ENCODE assay signal across 8 cellular contexts in the genomic region with DNA sequence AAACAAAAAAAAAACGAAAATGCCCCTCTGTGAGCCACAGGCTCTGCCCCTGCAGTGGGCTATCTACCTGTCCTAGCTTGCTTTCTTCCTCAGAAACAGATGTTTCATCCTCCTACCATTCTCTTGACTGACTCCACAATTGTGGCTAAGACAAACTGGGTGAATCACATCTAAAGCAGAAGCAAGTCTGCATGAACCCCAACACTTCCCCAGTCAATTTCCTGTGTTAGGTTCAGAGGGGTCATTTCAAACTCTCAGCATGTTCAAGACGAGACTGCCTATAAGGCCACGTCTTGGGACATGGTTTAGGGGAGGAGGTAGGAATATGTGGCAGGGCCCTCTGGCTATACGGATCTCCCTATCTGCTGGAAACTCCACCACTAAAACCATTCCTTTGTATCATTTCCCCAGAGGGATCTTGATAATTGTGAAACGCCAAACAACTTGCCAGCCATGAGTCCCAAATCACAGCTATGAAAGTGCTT. TPM values are rescaled to one million over a fixed set of nuclear protein-coding genes. Genes with fewer than 3 reads are reported as not detected.
DNase-seq lines count a peak whose midpoint lies in the region; ATAC-seq and TF ChIP-seq lines count a peak whose summit lies in the region.

No MANE protein-coding gene starts in this region.

- TF ChIP-seq CTCF in Panc1 (IDR thresholded peaks at IDR 0.05) (no peak), endothelial cell (IDR thresholded peaks at IDR 0.05; ENCODE audit: unreplicated experiment) (no peak)

- no peaks in the 10 kb centered on the region for H3K36me3 ChIP-seq in Panc1 (ENCODE audit: control insufficient read depth, insufficient read depth, low read length)
- no peaks in the 10 kb centered on the region for H3K36me3 ChIP-seq in esophagus (ENCODE audit: control insufficient read depth in 2 of 2, insufficient read depth in 2 of 2, low read length in 1 of 2)

- H3K9me3 ChIP-seq in Panc1 (ENCODE audit: control insufficient read depth, insufficient read depth, low read depth, low read length) (no peaks in the 10 kb centered on the region), esophagus (ENCODE audit: control insufficient read depth in 2 of 2, insufficient read depth in 1 of 2, low read depth in 1 of 2, low read length in 1 of 2) (no peaks in the 10 kb centered on the region)

- CTCF ChIA-PET in Panc1 (lab: Charles Lee): no interaction called here

- no peaks in the 10 kb centered on the region for H3K27me3 ChIP-seq in Panc1 (ENCODE audit: control insufficient read depth, insufficient read depth, low read length)
- H3K27me3 ChIP-seq in esophagus (ENCODE audit: control insufficient read depth in 1 of 2, insufficient read depth in 2 of 2, low read length in 2 of 2): no peaks in the 10 kb centered on the region

- intact Hi-C loops in Panc1 (cut with micrococcal nuclease; ENCODE audit: unreplicated experiment): no loop called here

- H3K4me1 ChIP-seq in Panc1 (ENCODE audit: control insufficient read depth, insufficient read depth, low read length) (peaks cover 29% of the 10 kb centered on the region), esophagus (ENCODE audit: control insufficient read depth in 2 of 2, insufficient read depth in 2 of 2, low read length in 1 of 2) (peaks cover 4 to 5% of the 10 kb centered on the region in 2 donors)

- H3K4me1 Mint-ChIP-seq in endothelial cell (ENCODE audit: unreplicated experiment): peaks cover 19% of the 10 kb centered on the region

- no peak for ATAC-seq in Panc1
- no peak for ATAC-seq in GM21529 (IDR thresholded peaks at IDR 0.05; ENCODE audit: unreplicated experiment)

- no peak overlapping the region for H3K4me3 Mint-ChIP-seq in endothelial cell (ENCODE audit: unreplicated experiment)

- H3K4me3 ChIP-seq in Panc1 (ENCODE audit: low read depth in 2 of 2, low read length in 2 of 2): no peak overlapping the region
- H3K4me3 ChIP-seq in esophagus (ENCODE audit: low read depth in 1 of 2, low read length in 2 of 2): no peak overlapping the region

- BruUV-seq in Panc1 (replicated peaks; lab: Mats Ljungman, UMichigan): no TSS peak

- no peaks in the 10 kb centered on the region for H3K36me3 Mint-ChIP-seq in endothelial cell (ENCODE audit: low read depth, unreplicated experiment)

- WGBS in esophagus, 2 donors: 60% methylated on average over 5 of the region's 5 CpGs

- POLR2A ChIA-PET in Panc1 (lab: Charles Lee): no interaction called here

- H3K27ac ChIP-seq in Panc1 (ENCODE audit: low read length) (peak overlapping the region; percentile 77), esophagus (ENCODE audit: low read depth in 2 of 2, low read length in 1 of 2) (peak overlapping the region; percentile 6 to 22)

- H3K9me3 Mint-ChIP-seq in endothelial cell (ENCODE audit: unreplicated experiment): no peaks in the 10 kb centered on the region

- H3K27ac Mint-ChIP-seq in endothelial cell (ENCODE audit: unreplicated experiment): no peak overlapping the region

- H3K27me3 Mint-ChIP-seq in endothelial cell (ENCODE audit: unreplicated experiment): peaks cover 5% of the 10 kb centered on the region

- DNase-seq in stimulated activated CD4-positive, alpha-beta T cell treated with anti-CD3 and anti-CD28 coated beads, Interleukin-4, amount 100 ng/mL, for 24 hours: peak; percentile 43
- DNase-seq in stimulated activated CD4-positive, alpha-beta T cell treated with anti-CD3 and anti-CD28 coated beads, Interleukin-2, amount 100 ng/mL, for 48 hours: no peak
- no peak for DNase-seq in Panc1 (ENCODE audit: low read depth, low spot score)
- peak; percentile 37 for DNase-seq in stimulated activated CD8-positive, alpha-beta memory T cell treated with anti-CD3 and anti-CD28 coated beads, Interleukin-4, amount 100 ng/mL, for 48 hours
- DNase-seq in endothelial cell (ENCODE audit: low spot score): no peak
- DNase-seq in hypothalamus (lab: John Stamatoyannopoulos, UW): no peak

- in situ Hi-C loops in Panc1 (cut with HindIII; ENCODE audit: low pct_unique_long_range_greater_than_20kb, low sequenced_read_pairs): no loop called here

RNA-seq across cellular contexts. Expression of a gene that starts 28.6 kb away (rescaled TPM):
- total RNA-seq in Panc1 (2021; ENCODE audit: unreplicated experiment): 6.8 TPM
- 10.2 TPM for polyA plus RNA-seq in Panc1 (2012; ENCODE audit: insufficient read length)
- 1 to 10 TPM; 1.4 to 1.9 TPM for polyA plus RNA-seq in esophagus
- total RNA-seq in endothelial cell (ENCODE audit: unreplicated experiment): 6.9 TPM

RNA-seq across cellular contexts. Expression of a gene that starts 41.4 kb away (rescaled TPM):
- total RNA-seq in Panc1 (2021; ENCODE audit: unreplicated experiment) (11.1 TPM), endothelial cell (ENCODE audit: unreplicated experiment) (33.4 TPM)
- 8.9 TPM for polyA plus RNA-seq in Panc1 (2012; ENCODE audit: insufficient read length)
- 1 to 10 TPM; 4.8 to 6.6 TPM for polyA plus RNA-seq in esophagus

RNA-seq across cellular contexts. Expression of a gene that starts 57.7 kb away (rescaled TPM):
- 38.6 TPM for total RNA-seq in Panc1 (2021; ENCODE audit: unreplicated experiment)
- polyA plus RNA-seq in Panc1 (2012; ENCODE audit: insufficient read length): 12.6 TPM
- polyA plus RNA-seq in esophagus: 1 to 10 TPM; 5.0 to 9.2 TPM
- total RNA-seq in endothelial cell (ENCODE audit: unreplicated experiment): 4.8 TPM

Comparison
In these comparisons a context has a peak if more than half of its experiments do, and no peak if none do; other contexts are left out.
1. DNase-seq: peak in stimulated activated CD4-positive, alpha-beta T cell treated with anti-CD3 and anti-CD28 coated beads, Interleukin-4, amount 100 ng/mL, for 24 hours (single experiment) and stimulated activated CD8-positive, alpha-beta memory T cell treated with anti-CD3 and anti-CD28 coated beads, Interleukin-4, amount 100 ng/mL, for 48 hours (single experiment); none in stimulated activated CD4-positive, alpha-beta T cell treated with anti-CD3 and anti-CD28 coated beads, Interleukin-2, amount 100 ng/mL, for 48 hours (0 of 2), Panc1 (single experiment), endothelial cell (single experiment) and hypothalamus (0 of 51).